33 cellular contexts compared by ENCODE assay signal in genomic region chr11:62418136-62418535, GRCh38. TPM values are rescaled to one million over a fixed set of nuclear protein-coding genes. Genes with fewer than 3 reads are reported as not detected.
"Had no signal": no experiment of that assay in that cellular context is flagged by ENCODE, and none has a peak within 500 bp of the region (broad histone marks: within the 10 kb centered on the region; RNA-seq: fewer than 3 reads in every experiment).

No MANE protein-coding gene starts in this region.

- H3K27me3 ChIP-seq: brain microvascular endothelial cell, esophagus muscularis mucosa, heart right ventricle, spleen, thyroid gland, upper lobe of left lung had no signal

- H3K27ac Mint-ChIP-seq: activated T-helper 1 cell treated with anti-CD3 and anti-CD28 coated beads, Interleukin-12 subunit alpha, Interleukin-12 subunit beta, Interleukin-2, Interleukin-4 antibody, amounts not matched to agents 30 ng/mL and 10 ng/mL and 1 ng/mL, durations not matched to agents 14 hours and 24 hours and 36 hours; nephron progenitor cell had no signal

- H3K4me3 Mint-ChIP-seq: activated T-helper 1 cell treated with anti-CD3 and anti-CD28 coated beads, Interleukin-12 subunit alpha, Interleukin-12 subunit beta, Interleukin-2, Interleukin-4 antibody, amounts not matched to agents 30 ng/mL and 10 ng/mL and 1 ng/mL, durations not matched to agents 14 hours and 24 hours and 36 hours; nephron progenitor cell had no signal

- FAIRE-seq: astrocyte, TTC549 had no signal

- DNase-seq: activated CD4-positive, alpha-beta T cell treated with anti-CD3 and anti-CD28 coated beads for 48 hours; activated CD4-positive, alpha-beta T cell treated with anti-CD3 and anti-CD28 coated beads, Interleukin-2, amount 50 U/mL, for 48 hours; activated CD8-positive, alpha-beta memory T cell treated with anti-CD3 and anti-CD28 coated beads, Interleukin-2, amount 50 U/mL, for 4 hours; activated gamma-delta T cell treated with Interleukin-2 at 50 U/mL for 16 hours; activated naive CD4-positive, alpha-beta T cell treated with anti-CD3 and anti-CD28 coated beads, Interleukin-2, amount 50 U/mL, for 16 hours; activated T-cell treated with anti-CD3 and anti-CD28 coated beads, Interleukin-2, amount 50 U/mL, for 1 hour; amniotic stem cell; brain microvascular endothelial cell; foreskin melanocyte; heart right ventricle; kidney glomerular epithelial cell; lower lobe of right lung; mesendoderm; nephron progenitor cell; nucleus accumbens; right cardiac atrium; spleen; stimulated activated naive CD4-positive, alpha-beta T cell; thyroid gland; upper lobe of left lung; WERI-Rb-1 had no signal

- H3K4me3 ChIP-seq: coronary artery, esophagus muscularis mucosa, heart right ventricle, lower lobe of right lung, mucosa of descending colon, spleen, thyroid gland, upper lobe of left lung had no signal

- H3K9me3 Mint-ChIP-seq: activated T-helper 1 cell treated with anti-CD3 and anti-CD28 coated beads, Interleukin-12 subunit alpha, Interleukin-12 subunit beta, Interleukin-2, Interleukin-4 antibody, amounts not matched to agents 30 ng/mL and 10 ng/mL and 1 ng/mL, durations not matched to agents 14 hours and 24 hours and 36 hours; nephron progenitor cell had no signal

- H3K36me3 ChIP-seq: brain microvascular endothelial cell, esophagus muscularis mucosa, heart right ventricle, lower lobe of right lung, spleen, thyroid gland, upper lobe of left lung, WERI-Rb-1 had no signal

- H3K9me3 ChIP-seq: esophagus muscularis mucosa, heart right ventricle, lower lobe of right lung, mucosa of descending colon, spleen, thyroid gland, upper lobe of left lung had no signal

- H3K4me1 ChIP-seq: lower lobe of right lung, parathyroid adenoma had no signal

- H3K27ac ChIP-seq: brain microvascular endothelial cell, coronary artery, lower lobe of right lung, parathyroid adenoma, thyroid gland, WERI-Rb-1 had no signal

RNA-seq across cellular contexts. Expression of gene SCGB1A1, which starts 0.7 kb away (rescaled TPM):
- total RNA-seq: activated CD8-positive, alpha-beta memory T cell treated with anti-CD3 and anti-CD28 coated beads for 36 hours; activated T-helper 1 cell treated with anti-CD3 and anti-CD28 coated beads, Interleukin-12 subunit alpha, Interleukin-12 subunit beta, Interleukin-2, Interleukin-4 antibody, amounts not matched to agents 30 ng/mL and 10 ng/mL and 1 ng/mL, durations not matched to agents 14 hours and 24 hours and 36 hours; astrocyte; cardiac septum; cerebellum; glomerular endothelial cell; heart right ventricle; mucosa of descending colon; right cardiac atrium; spleen; T-helper 1 cell treated with Interleukin-12 subunit alpha and Interleukin-12 subunit beta and Interleukin-4 antibody, amounts not matched to agents 30 ng/mL and 1 ng/mL, for 36 hours; thyroid gland had no signal
- polyA plus RNA-seq: right cardiac atrium had no signal
